In genomic region chr17:65522751-65523404, GRCh38 we compare ENCODE assay signal across 17 cellular contexts. TPM values are rescaled to one million over a fixed set of nuclear protein-coding genes. Genes with fewer than 3 reads are reported as not detected.
DNase-seq lines count a peak whose midpoint lies in the region; ATAC-seq and TF ChIP-seq lines count a peak whose summit lies in the region.
"Had no signal": no experiment of that assay in that cellular context is flagged by ENCODE, and none has a peak within 500 bp of the region (broad histone marks: within the 10 kb centered on the region; RNA-seq: fewer than 3 reads in every experiment).

No MANE protein-coding gene starts in this region.

- in situ Hi-C loops in KBM-7 (cut with MboI; ENCODE audit: low pct_unique_long_range_greater_than_20kb, low sequenced_read_pairs): no loop called here

- peak overlapping the region; percentile 86 for H3K27ac Mint-ChIP-seq in activated CD4-positive, alpha-beta T cell treated with anti-CD3 and anti-CD28 coated beads, Interleukin-2, amount 10 ng/mL, durations not matched to agents 7 days and 5 days
- peak overlapping the region; percentile 26 for H3K27ac Mint-ChIP-seq in activated T-helper 2 cell treated with anti-CD3 and anti-CD28 coated beads, Interferon-gamma antibody, Interleukin-2, Interleukin-4, amounts not matched to agents 10 μg/mL and 5 μg/mL and 100 μg/mL, durations not matched to agents 14 hours and 24 hours and 36 hours
- H3K27ac Mint-ChIP-seq in neural crest cell (ENCODE audit: unreplicated experiment): peak overlapping the region; percentile 36
- H3K27ac Mint-ChIP-seq: dendritic cell treated with granulocyte-macrophage colony-stimulating factor and Interleukin-4, amounts not matched to agents 40 ng/mL and 50 ng/mL, for 4 days had no signal

- H3K4me3 Mint-ChIP-seq in activated CD4-positive, alpha-beta T cell treated with anti-CD3 and anti-CD28 coated beads, Interleukin-2, amount 10 ng/mL, durations not matched to agents 7 days and 5 days: peak overlapping the region; percentile 28
- H3K4me3 Mint-ChIP-seq in activated T-helper 2 cell treated with anti-CD3 and anti-CD28 coated beads, Interferon-gamma antibody, Interleukin-2, Interleukin-4, amounts not matched to agents 10 μg/mL and 5 μg/mL and 100 μg/mL, durations not matched to agents 14 hours and 24 hours and 36 hours (ENCODE audit: low read depth): no peak overlapping the region
- H3K4me3 Mint-ChIP-seq in neural crest cell: no peak overlapping the region
- H3K4me3 Mint-ChIP-seq: dendritic cell treated with granulocyte-macrophage colony-stimulating factor and Interleukin-4, amounts not matched to agents 40 ng/mL and 50 ng/mL, for 4 days had no signal

- ATAC-seq in GM18861 (IDR thresholded peaks at IDR 0.05; ENCODE audit: unreplicated experiment): no peak

- no peak for DNase-seq in activated CD4-positive, alpha-beta T cell treated with anti-CD3 and anti-CD28 coated beads, Interleukin-2, amount 10 ng/mL, durations not matched to agents 7 days and 5 days
- DNase-seq in activated CD4-positive, alpha-beta T cell treated with anti-CD3 and anti-CD28 coated beads for 4 hours: no peak
- DNase-seq in D341Med (ENCODE audit: low spot score): peak; percentile 32
- no peak for DNase-seq in activated T-helper 2 cell treated with anti-CD3 and anti-CD28 coated beads, Interferon-gamma antibody, Interleukin-2, Interleukin-4, amounts not matched to agents 10 μg/mL and 5 μg/mL and 100 μg/mL, durations not matched to agents 14 hours and 24 hours and 36 hours (ENCODE audit: low spot score)
- no peak for DNase-seq in neural crest cell (ENCODE audit: low read depth, low spot score)
- no peak for DNase-seq in KBM-7
- DNase-seq in NOMO-1 treated with DMSO at 0.1 percent for 48 hours (lab: John Stamatoyannopoulos, UW; ENCODE audit: unreplicated experiment): no peak
- DNase-seq: erythroblast, hypothalamus, NCI-H1417 treated with DMSO at 0.1 percent for 48 hours, NCI-H526 treated with DMSO at 0.1 percent for 48 hours, posterior cingulate gyrus, SIG-M5, stomach, WERI-Rb-1 had no signal

- POLR2A ChIA-PET in activated CD4-positive, alpha-beta T cell treated with anti-CD3 and anti-CD28 coated beads, Interleukin-2, amount 10 ng/mL, durations not matched to agents 7 days and 5 days (lab: Charles Lee): no interaction called here

- peaks cover 16% of the 10 kb centered on the region for H3K36me3 Mint-ChIP-seq in activated CD4-positive, alpha-beta T cell treated with anti-CD3 and anti-CD28 coated beads, Interleukin-2, amount 10 ng/mL, durations not matched to agents 7 days and 5 days (ENCODE audit: low read depth)
- no peaks in the 10 kb centered on the region for H3K36me3 Mint-ChIP-seq in activated T-helper 2 cell treated with anti-CD3 and anti-CD28 coated beads, Interferon-gamma antibody, Interleukin-2, Interleukin-4, amounts not matched to agents 10 μg/mL and 5 μg/mL and 100 μg/mL, durations not matched to agents 14 hours and 24 hours and 36 hours (ENCODE audit: low read depth)
- H3K36me3 Mint-ChIP-seq in neural crest cell (ENCODE audit: low read depth): peaks cover 13% of the 10 kb centered on the region

- intact Hi-C loops in activated T-helper 2 cell treated with anti-CD3 and anti-CD28 coated beads, Interferon-gamma antibody, Interleukin-2, Interleukin-4, amounts not matched to agents 10 μg/mL and 5 μg/mL and 100 μg/mL, durations not matched to agents 14 hours and 24 hours and 36 hours (cut with micrococcal nuclease): loop anchor here (1.0 kb wide), 3 partner anchors 33 to 294 kb away; no protein-coding TSS in a partner anchor

- H3K4me1 Mint-ChIP-seq in activated CD4-positive, alpha-beta T cell treated with anti-CD3 and anti-CD28 coated beads, Interleukin-2, amount 10 ng/mL, durations not matched to agents 7 days and 5 days: peaks cover 45% of the 10 kb centered on the region
- H3K4me1 Mint-ChIP-seq in activated T-helper 2 cell treated with anti-CD3 and anti-CD28 coated beads, Interferon-gamma antibody, Interleukin-2, Interleukin-4, amounts not matched to agents 10 μg/mL and 5 μg/mL and 100 μg/mL, durations not matched to agents 14 hours and 24 hours and 36 hours (ENCODE audit: low read depth): peaks cover 24% of the 10 kb centered on the region
- H3K4me1 Mint-ChIP-seq in neural crest cell: peaks cover 41% of the 10 kb centered on the region

- H3K9me3 Mint-ChIP-seq in activated CD4-positive, alpha-beta T cell treated with anti-CD3 and anti-CD28 coated beads, Interleukin-2, amount 10 ng/mL, durations not matched to agents 7 days and 5 days: peaks cover 3% of the 10 kb centered on the region
- no peaks in the 10 kb centered on the region for H3K9me3 Mint-ChIP-seq in activated T-helper 2 cell treated with anti-CD3 and anti-CD28 coated beads, Interferon-gamma antibody, Interleukin-2, Interleukin-4, amounts not matched to agents 10 μg/mL and 5 μg/mL and 100 μg/mL, durations not matched to agents 14 hours and 24 hours and 36 hours
- H3K9me3 Mint-ChIP-seq in neural crest cell: peaks cover 12% of the 10 kb centered on the region
- H3K9me3 Mint-ChIP-seq: dendritic cell treated with granulocyte-macrophage colony-stimulating factor and Interleukin-4, amounts not matched to agents 40 ng/mL and 50 ng/mL, for 4 days had no signal

- TF ChIP-seq CTCF in neural crest cell (conservative IDR thresholded peaks at IDR 0.05): no peak

- CTCF ChIA-PET in activated CD4-positive, alpha-beta T cell treated with anti-CD3 and anti-CD28 coated beads, Interleukin-2, amount 10 ng/mL, durations not matched to agents 7 days and 5 days (lab: Charles Lee): interaction anchor here (1.6 to 1.9 kb wide), 2 partner anchors 9 to 10 kb away, joined by 4 to 5 read pairs; no protein-coding TSS in a partner anchor

- H3K27me3 Mint-ChIP-seq in activated CD4-positive, alpha-beta T cell treated with anti-CD3 and anti-CD28 coated beads, Interleukin-2, amount 10 ng/mL, durations not matched to agents 7 days and 5 days: peaks cover 32% of the 10 kb centered on the region
- H3K27me3 Mint-ChIP-seq in activated T-helper 2 cell treated with anti-CD3 and anti-CD28 coated beads, Interferon-gamma antibody, Interleukin-2, Interleukin-4, amounts not matched to agents 10 μg/mL and 5 μg/mL and 100 μg/mL, durations not matched to agents 14 hours and 24 hours and 36 hours (ENCODE audit: low read depth): peaks cover 38% of the 10 kb centered on the region
- no peaks in the 10 kb centered on the region for H3K27me3 Mint-ChIP-seq in neural crest cell (ENCODE audit: low read depth)

RNA-seq across cellular contexts. Expression of gene AXIN2, which starts 38.6 kb away (rescaled TPM):
- total RNA-seq in activated CD4-positive, alpha-beta T cell treated with anti-CD3 and anti-CD28 coated beads, Interleukin-2, amount 10 ng/mL, durations not matched to agents 7 days and 5 days: 10 to 100 TPM; 12.7 to 13.4 TPM
- 6.8 and 7.4 TPM in 2 replicates for total RNA-seq in activated T-helper 2 cell treated with anti-CD3 and anti-CD28 coated beads, Interferon-gamma antibody, Interleukin-2, Interleukin-4, amounts not matched to agents 10 μg/mL and 5 μg/mL and 100 μg/mL, durations not matched to agents 14 hours and 24 hours and 36 hours
- total RNA-seq in neural crest cell: 66.5 and 68.5 TPM in 2 replicates

Comparison
In these comparisons a context has a peak if more than half of its experiments do, and no peak if none do; other contexts are left out.
1. H3K27ac Mint-ChIP-seq: peak in every context shown above with its lines; median percentile 86 in activated CD4-positive, alpha-beta T cell treated with anti-CD3 and anti-CD28 coated beads, Interleukin-2, amount 10 ng/mL, durations not matched to agents 7 days and 5 days; 36 in neural crest cell; 26 in activated T-helper 2 cell treated with anti-CD3 and anti-CD28 coated beads, Interferon-gamma antibody, Interleukin-2, Interleukin-4, amounts not matched to agents 10 μg/mL and 5 μg/mL and 100 μg/mL, durations not matched to agents 14 hours and 24 hours and 36 hours.